ENCODE assay signal across 8 cellular contexts in the genomic region with DNA sequence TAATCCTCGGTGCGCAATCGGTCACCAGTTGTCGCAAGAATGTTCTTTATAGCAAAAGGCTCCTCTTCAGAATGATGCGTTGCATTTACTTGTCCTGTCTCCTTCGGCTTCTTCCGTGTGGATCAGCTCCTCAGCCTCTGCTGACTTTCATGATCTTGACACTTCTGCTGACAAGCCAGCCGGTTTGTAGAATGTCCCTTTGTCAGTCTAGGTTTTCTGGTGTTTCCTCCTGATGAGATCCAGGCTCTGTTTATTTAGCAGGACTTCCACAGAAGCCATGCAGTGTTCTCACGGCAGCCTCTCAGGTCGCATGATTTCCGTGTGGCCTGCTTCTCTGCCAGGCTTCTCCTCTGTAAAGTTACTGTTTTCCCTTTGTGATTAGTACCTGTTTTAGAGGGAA.
DNase-seq lines count a peak whose midpoint lies in the region; ATAC-seq, FAIRE-seq and TF ChIP-seq lines count a peak whose summit lies in the region.

No MANE protein-coding gene starts in this region.

- no peaks in the 10 kb centered on the region for H4K20me1 ChIP-seq in PC-3 (ENCODE audit: low read length)
- H4K20me1 ChIP-seq in endothelial cell of umbilical vein (replicated peaks; ENCODE audit: control insufficient read depth, extremely low read depth, insufficient read depth, low read length), result no peaks in the 10 kb centered on the region

- H3K27me3 ChIP-seq in PC-3 (ENCODE audit: low read length) (no peaks in the 10 kb centered on the region), endothelial cell of umbilical vein (ENCODE audit: control insufficient read depth in 2 of 2, insufficient read depth in 2 of 2, low read length in 2 of 2) (no peaks in the 10 kb centered on the region), rectal smooth muscle tissue (ENCODE audit: control insufficient read depth, insufficient read depth, low read length) (no peaks in the 10 kb centered on the region)

- ATAC-seq in PC-3 (no peak), HG03045 (IDR thresholded peaks at IDR 0.05; ENCODE audit: unreplicated experiment) (no peak)

- no peak for FAIRE-seq in endothelial cell of umbilical vein (lab: Jason Lieb, UNC)

- intact Hi-C loops in PC-3 (cut with micrococcal nuclease), result loop anchor here (5.0 kb wide), 2 partner anchors 50 to 230 kb away; no protein-coding TSS in a partner anchor
- intact Hi-C loops in endothelial cell of umbilical vein (cut with micrococcal nuclease), result loop anchor here (2.0 kb wide), 1 partner anchor 642 kb away; no protein-coding TSS in a partner anchor

- H3K36me3 ChIP-seq in PC-3 (ENCODE audit: low read depth, low read length), result no peaks in the 10 kb centered on the region
- H3K36me3 ChIP-seq in endothelial cell of umbilical vein (ENCODE audit: control insufficient read depth in 2 of 2, extremely low read depth in 1 of 2, insufficient read depth in 2 of 2, low read length in 2 of 2), result no peaks in the 10 kb centered on the region
- H3K36me3 ChIP-seq in rectal smooth muscle tissue (ENCODE audit: control insufficient read depth, insufficient read depth, low read length), result no peaks in the 10 kb centered on the region

- peaks cover 15% of the 10 kb centered on the region for H3K4me1 ChIP-seq in PC-3 (ENCODE audit: insufficient read depth, low read length)
- H3K4me1 ChIP-seq in endothelial cell of umbilical vein (ENCODE audit: control insufficient read depth, extremely low read depth, insufficient read depth, low read length), result peaks cover 14% of the 10 kb centered on the region
- peaks cover 14% of the 10 kb centered on the region for H3K4me1 ChIP-seq in rectal smooth muscle tissue (ENCODE audit: control insufficient read depth, insufficient read depth, low read length)

- H3K9ac ChIP-seq in PC-3 (ENCODE audit: low read length), result peak overlapping the region; percentile 73; the same call in 1 of the 2 replicates
- H3K9ac ChIP-seq in endothelial cell of umbilical vein (replicated peaks; ENCODE audit: extremely low read depth, insufficient read depth, low read length), result peak overlapping the region; percentile 20
- H3K9ac ChIP-seq in rectal smooth muscle tissue (ENCODE audit: low read length), result no peak overlapping the region

- peak overlapping the region; percentile 61; the same call in 1 of the 2 replicates for H3K27ac ChIP-seq in PC-3 (ENCODE audit: low read length)
- no peak overlapping the region for H3K27ac ChIP-seq in endothelial cell of umbilical vein (ENCODE audit: insufficient read depth, low read depth, low read length)
- no peak overlapping the region for H3K27ac ChIP-seq in rectal smooth muscle tissue (ENCODE audit: low read depth, low read length)

- peak overlapping the region; percentile 82 for H2AFZ ChIP-seq in PC-3 (ENCODE audit: low read length)
- peak overlapping the region; percentile 44 for H2AFZ ChIP-seq in endothelial cell of umbilical vein (ENCODE audit: low read depth, low read length)

- dilution Hi-C loops in endothelial cell of umbilical vein (cut with MboI; ENCODE audit: extremely low pct_ligation_motif_present, low sequenced_read_pairs), result no loop called here

- TF ChIP-seq CTCF in PC-3 (conservative IDR thresholded peaks at IDR 0.05; ENCODE audit: low read depth, low read length) (no peak), endothelial cell of umbilical vein (IDR thresholded peaks at IDR 0.05; ENCODE audit: extremely low read depth in 1 of 2, insufficient read depth in 1 of 2, low read depth in 1 of 2, low read length in 2 of 2) (no peak)

- no peak for TF ChIP-seq POLR2A in endothelial cell of umbilical vein (IDR thresholded peaks at IDR 0.05; ENCODE audit: low read depth, low read length)

- CTCF ChIA-PET in PC-3 (lab: Charles Lee) (interaction anchor here (1.5 kb wide), 1 partner anchor 49 kb away, joined by 8 read pairs; no protein-coding TSS in a partner anchor), endothelial cell of umbilical vein (lab: Charles Lee) (interaction anchor here (0.8 to 2.6 kb wide), 16 partner anchors 9 to 264 kb away, joined by 3 to 96 read pairs (median 4); no protein-coding TSS in a partner anchor)

- peak; percentile 23 for DNase-seq in Daoy (ENCODE audit: low read depth)
- peak; percentile 15 for DNase-seq in PC-3
- DNase-seq in endothelial cell of umbilical vein (ENCODE audit: low read depth, low spot score), result peak; percentile 11
- no peak for DNase-seq in GDM1 (lab: John Stamatoyannopoulos, UW)
- DNase-seq in mucosa of gallbladder (ENCODE audit: low spot score), result no peak
- no peak for DNase-seq in activated CD8-positive, alpha-beta memory T cell treated with anti-CD3 and anti-CD28 coated beads, Interleukin-2, amount 50 U/mL, for 4 hours

- H3F3A ChIP-seq in PC-3 (ENCODE audit: low read length, unreplicated experiment), result no peaks in the 10 kb centered on the region

- H3K79me2 ChIP-seq in PC-3 (ENCODE audit: low read length), result no peaks in the 10 kb centered on the region
- H3K79me2 ChIP-seq in endothelial cell of umbilical vein (ENCODE audit: control insufficient read depth, insufficient read depth, low read length), result no peaks in the 10 kb centered on the region

- H3K4me2 ChIP-seq in PC-3 (ENCODE audit: low read length), result peak overlapping the region; percentile 89
- H3K4me2 ChIP-seq in endothelial cell of umbilical vein (ENCODE audit: insufficient read depth, low read length), result peak overlapping the region; percentile 77

- H3K9me1 ChIP-seq in endothelial cell of umbilical vein (replicated peaks; ENCODE audit: control insufficient read depth, extremely low read depth, insufficient read depth, low read length), result no peaks in the 10 kb centered on the region

- H3K9me2 ChIP-seq in PC-3 (replicated peaks; ENCODE audit: low read length), result no peaks in the 10 kb centered on the region

- POLR2A ChIA-PET in PC-3 (lab: Charles Lee; ENCODE audit: unreplicated experiment), result interaction anchor here (1.4 kb wide), 1 partner anchor 69 kb away, joined by 12 read pairs; no protein-coding TSS in a partner anchor
- POLR2A ChIA-PET in endothelial cell of umbilical vein (lab: Charles Lee), result interaction anchor here (0.6 kb wide), 1 partner anchor 101 kb away, joined by 5 read pairs; no protein-coding TSS in a partner anchor

- H3K4me3 ChIP-seq in PC-3 (ENCODE audit: low read length), result peak overlapping the region; percentile 72
- peak overlapping the region in 1 of 3 experiments; percentile 56 for H3K4me3 ChIP-seq in endothelial cell of umbilical vein (replicated peaks in 1 of 3; ENCODE audit: insufficient read depth in 1 of 3, low read depth in 1 of 3, low read length in 3 of 3)
- H3K4me3 ChIP-seq in rectal smooth muscle tissue (ENCODE audit: low read length), result peak overlapping the region; percentile 86

- H3K9me3 ChIP-seq in PC-3 (ENCODE audit: low read length) (no peaks in the 10 kb centered on the region), endothelial cell of umbilical vein (replicated peaks; ENCODE audit: control insufficient read depth, insufficient read depth, low read length) (no peaks in the 10 kb centered on the region)

- BruUV-seq in PC-3 (replicated peaks; lab: Mats Ljungman, UMichigan) (no TSS peak), endothelial cell of umbilical vein (replicated peaks; lab: Mats Ljungman, UMichigan) (no TSS peak)

TF ChIP-seq in endothelial cell of umbilical vein, 7 proteins besides CTCF, POLR2A, EP300 and RAD21:
- TF ChIP-seq FOS (IDR thresholded peaks at IDR 0.05; ENCODE audit: borderline replicate concordance, insufficient read depth, low read length) (no peak), MYC (IDR thresholded peaks at IDR 0.05; ENCODE audit: low read depth, low read length) (no peak), GATA2 (IDR thresholded peaks at IDR 0.05; ENCODE audit: insufficient read depth, insufficient read length, low read depth, low read length) (no peak), EZH2 (IDR thresholded peaks at IDR 0.05; ENCODE audit: borderline replicate concordance, low read depth, low read length, severe bottlenecking) (no peak), JUN (IDR thresholded peaks at IDR 0.05; ENCODE audit: borderline replicate concordance, insufficient read depth, insufficient read length, low read depth) (no peak)
- TF ChIP-seq, protein P1, sequence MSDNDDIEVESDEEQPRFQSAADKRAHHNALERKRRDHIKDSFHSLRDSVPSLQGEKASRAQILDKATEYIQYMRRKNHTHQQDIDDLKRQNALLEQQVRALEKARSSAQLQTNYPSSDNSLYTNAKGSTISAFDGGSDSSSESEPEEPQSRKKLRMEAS (IDR thresholded peaks at IDR 0.05; ENCODE audit: insufficient read depth, insufficient read length), result no peak

Comparison
In these comparisons a context has a peak if more than half of its experiments do, and no peak if none do; other contexts are left out.
1. DNase-seq: peak in Daoy (single experiment), PC-3 (single experiment) and endothelial cell of umbilical vein (single experiment); none in GDM1 (single experiment), mucosa of gallbladder (single experiment) and activated CD8-positive, alpha-beta memory T cell treated with anti-CD3 and anti-CD28 coated beads, Interleukin-2, amount 50 U/mL, for 4 hours (single experiment).